In genomic region chr7:47931005-47931787, GRCh38 we compare ENCODE assay signal across 22 cellular contexts. TPM values are rescaled to one million over a fixed set of nuclear protein-coding genes. Genes with fewer than 3 reads are reported as not detected.
DNase-seq lines count a peak whose midpoint lies in the region; ATAC-seq lines count a peak whose summit lies in the region.
"Had no signal": no experiment of that assay in that cellular context is flagged by ENCODE, and none has a peak within 500 bp of the region (broad histone marks: within the 10 kb centered on the region; RNA-seq: fewer than 3 reads in every experiment).

No MANE protein-coding gene starts in this region.

- H3K9ac ChIP-seq in neuronal stem cell (ENCODE audit: low read depth, low read length, poor library complexity): no peak overlapping the region

- H3K4ac ChIP-seq in neuronal stem cell (ENCODE audit: low read length): no peak overlapping the region

- no peak overlapping the region for H2AFZ ChIP-seq in neuronal stem cell (ENCODE audit: low read length)

- H3K79me1 ChIP-seq in neuronal stem cell (ENCODE audit: low read depth, low read length): no peaks in the 10 kb centered on the region

- ATAC-seq in GM19455 (IDR thresholded peaks at IDR 0.05; ENCODE audit: unreplicated experiment) (no peak), GM21717 (IDR thresholded peaks at IDR 0.05; ENCODE audit: unreplicated experiment) (no peak)
- ATAC-seq: CD8-positive, alpha-beta T cell had no signal

- no peak overlapping the region for H3K18ac ChIP-seq in neuronal stem cell (ENCODE audit: low read length)

- no peak overlapping the region for H2AK5ac ChIP-seq in neuronal stem cell (ENCODE audit: low read depth, low read length)

- H3K23ac ChIP-seq in neuronal stem cell (ENCODE audit: low read depth, low read length, poor library complexity): no peak overlapping the region

- no peak overlapping the region for H3K4me3 ChIP-seq in neuronal stem cell (ENCODE audit: low read length in 2 of 2)

- peak overlapping the region; percentile 8 for H3K27ac ChIP-seq in cingulate gyrus (ENCODE audit: low read depth, low read length)
- no peak overlapping the region for H3K27ac ChIP-seq in neuronal stem cell (replicated peaks; ENCODE audit: low read length)

- H2BK120ac ChIP-seq in neuronal stem cell (ENCODE audit: low read depth, low read length): no peak overlapping the region

- peak overlapping the region; percentile 0 for H3K14ac ChIP-seq in neuronal stem cell (ENCODE audit: low read length)

- H2BK12ac ChIP-seq in neuronal stem cell (ENCODE audit: low read length): no peak overlapping the region

- no peak overlapping the region for H2BK15ac ChIP-seq in neuronal stem cell (ENCODE audit: low read length)

- no peaks in the 10 kb centered on the region for H3K36me3 ChIP-seq in neuronal stem cell (replicated peaks in 1 of 2; ENCODE audit: control insufficient read depth in 2 of 2, insufficient read depth in 2 of 2, low read length in 2 of 2)

- WGBS in neuronal stem cell (ENCODE audit: extremely low coverage in 2 of 2, insufficient read length in 2 of 2, insufficient replicate concordance in 1 of 2), 2 donors: no CpG with 5 or more reads among the region's 14 CpGs

- peaks cover 0 to 17% (median 0%) of the 10 kb centered on the region in 3 experiments for H3K27me3 ChIP-seq in neuronal stem cell (ENCODE audit: control insufficient read depth in 3 of 3, insufficient read depth in 3 of 3, low read depth in 1 of 3, low read length in 3 of 3)

- H2BK5ac ChIP-seq in neuronal stem cell (ENCODE audit: low read length): no peak overlapping the region

- H3K9me3 ChIP-seq in neuronal stem cell (replicated peaks in 1 of 2; ENCODE audit: control insufficient read depth in 2 of 2, insufficient read depth in 1 of 2, low read depth in 1 of 2, low read length in 2 of 2): no peaks in the 10 kb centered on the region

- H4K8ac ChIP-seq in neuronal stem cell (ENCODE audit: low read depth, low read length): no peak overlapping the region

- peaks cover 4 to 8% of the 10 kb centered on the region in 2 donors for H3K4me1 ChIP-seq in neuronal stem cell (ENCODE audit: control insufficient read depth in 2 of 2, insufficient read depth in 1 of 2, low read depth in 1 of 2, low read length in 2 of 2)

- no peak overlapping the region for H3K4me2 ChIP-seq in neuronal stem cell (ENCODE audit: insufficient read depth, low read length, poor library complexity, severe bottlenecking)

- no peak overlapping the region for H4K91ac ChIP-seq in neuronal stem cell (ENCODE audit: low read depth, low read length, poor library complexity)

- DNase-seq in M059J (ENCODE audit: low read depth) (peak; percentile 26), neuronal stem cell (ENCODE audit: low spot score) (no peak), NCI-H2227 (lab: John Stamatoyannopoulos, UW; ENCODE audit: unreplicated experiment) (no peak), NCI-H524 (lab: John Stamatoyannopoulos, UW) (no peak)
- DNase-seq: ACHN; AML-193; C1 segment of cervical spinal cord; Calu3; CD8-positive, alpha-beta T cell; DMS153; Kasumi-1; MM.1S; NCI-H1048; NCI-H1417 treated with DMSO at 0.1 percent for 48 hours; NCI-H187; NCI-H2227 treated with DMSO at 0.1 percent for 48 hours; NCI-H510A; NCI-H774; NK-92 treated with Interleukin-12 subunit alpha and Interleukin-12 subunit beta, amount 100 ng/mL, for 24 hours had no signal

RNA-seq across cellular contexts. Expression of gene PKD1L1, which starts 17.1 kb away (rescaled TPM):
- 0.02 and 2.7 TPM in 2 replicates for total RNA-seq in M059J (2014; rRNA removed; shearing (Covaris generic))
- polyA plus RNA-seq in neuronal stem cell (2013, experiment 1 of 2): 0.03 TPM
- 0.03 TPM for polyA plus RNA-seq in neuronal stem cell (2013, experiment 2 of 2)

RNA-seq across cellular contexts. Expression of gene HUS1, which starts 48.2 kb away (rescaled TPM):
- total RNA-seq in M059J (2014; rRNA removed; shearing (Covaris generic)): 7.5 and 19.4 TPM in 2 replicates
- polyA plus RNA-seq in neuronal stem cell (2013, experiment 1 of 2): 14.8 TPM
- 15.8 TPM for polyA plus RNA-seq in neuronal stem cell (2013, experiment 2 of 2)
